18 cellular contexts compared by ENCODE assay signal in the genomic region with DNA sequence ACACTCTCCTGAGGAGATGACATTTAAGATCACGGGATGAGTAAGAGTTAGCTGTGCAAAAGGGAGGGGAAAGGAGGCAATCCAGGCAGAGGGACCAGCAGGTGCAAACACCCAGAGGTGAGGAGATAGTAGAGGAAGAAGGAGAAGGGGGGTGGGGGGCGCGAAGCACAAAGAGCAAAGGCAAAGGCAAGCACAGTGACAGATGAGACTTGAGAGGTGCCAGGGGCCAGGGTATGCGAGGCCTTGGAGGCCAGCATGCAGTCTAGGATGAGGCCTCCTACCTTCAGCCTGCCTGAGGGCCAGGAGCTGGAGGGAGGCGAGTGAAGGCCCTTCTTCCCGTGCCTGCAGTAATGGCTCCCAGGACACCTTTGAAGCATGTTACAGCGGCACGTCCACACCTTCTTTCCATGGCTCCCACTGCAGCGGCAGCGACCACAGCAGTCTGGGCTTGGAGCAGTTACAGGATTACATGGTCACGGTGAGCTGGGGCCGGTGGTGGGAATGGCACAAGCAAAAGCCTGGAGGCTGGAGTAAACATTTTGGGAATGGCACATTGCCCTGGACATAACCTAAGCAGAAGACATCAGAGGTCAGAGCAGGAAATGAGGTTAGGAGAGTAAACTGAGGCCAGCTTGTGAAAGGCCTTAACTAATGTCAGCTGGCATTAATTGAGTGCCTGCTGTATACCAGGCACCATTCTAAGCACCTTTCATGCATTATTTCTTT. TPM values are rescaled to one million over a fixed set of nuclear protein-coding genes. Genes with fewer than 3 reads are reported as not detected.
DNase-seq lines count a peak whose midpoint lies in the region; ATAC-seq, FAIRE-seq and TF ChIP-seq lines count a peak whose summit lies in the region.
"Had no signal": no experiment of that assay in that cellular context is flagged by ENCODE, and none has a peak within 500 bp of the region (broad histone marks: within the 10 kb centered on the region; RNA-seq: fewer than 3 reads in every experiment).

No MANE protein-coding gene starts in this region.

- peak; percentile 20 to 77 for DNase-seq in cardiac muscle cell (ENCODE audit: low read depth in 1 of 2, low spot score in 1 of 2)
- DNase-seq in left ventricle myocardium superior: no peak
- DNase-seq in glutamatergic neuron: peak; percentile 87
- no peak for DNase-seq in small intestine
- no peak for DNase-seq in CD4-positive, alpha-beta T cell
- DNase-seq in mammary epithelial cell: no peak
- DNase-seq: activated CD8-positive, alpha-beta T cell treated with anti-CD3 and anti-CD28 coated beads, Interleukin-2, amount 10 ng/mL, durations not matched to agents 7 days and 5 days; activated gamma-delta T cell; effector memory CD8-positive, alpha-beta T cell; NCI-H1436; occipital lobe; SHP77 treated with DMSO at 0.1 percent for 48 hours had no signal

- no TSS peak for BruUV-seq in mammary epithelial cell (replicated peaks; lab: Mats Ljungman, UMichigan)

- no peaks in the 10 kb centered on the region for H3K79me2 ChIP-seq in mammary epithelial cell (ENCODE audit: insufficient read depth, low read length)

- H3K36me3 ChIP-seq in cardiac muscle cell (no peaks in the 10 kb centered on the region), small intestine (ENCODE audit: control insufficient read depth in 2 of 2, insufficient read depth in 2 of 2, low read length in 2 of 2) (no peaks in the 10 kb centered on the region), mammary epithelial cell (ENCODE audit: insufficient read depth, low read length) (no peaks in the 10 kb centered on the region)

- 41 to 56% (median 55%) methylated on average over 12 of the region's 12 CpGs for WGBS in small intestine, 3 donors
- WGBS in mammary epithelial cell (ENCODE audit: low coverage, missing lambda C conversion rate): 0% methylated on average over 2 of the region's 12 CpGs

- POLR2A ChIA-PET in CD4-positive, alpha-beta T cell (lab: Charles Lee): no interaction called here

- no peak overlapping the region for H3K27ac ChIP-seq in cardiac muscle cell
- H3K27ac ChIP-seq in small intestine (ENCODE audit: low read depth in 1 of 2, low read length in 1 of 2): no peak overlapping the region
- H3K27ac ChIP-seq in CD4-positive, alpha-beta T cell (ENCODE audit: low read depth, low read length): no peak overlapping the region
- H3K27ac ChIP-seq in mammary epithelial cell (ENCODE audit: insufficient read depth, low read depth, low read length): no peak overlapping the region
- H3K27ac ChIP-seq: body of pancreas had no signal

- no peak overlapping the region for H3K27ac Mint-ChIP-seq in glutamatergic neuron (ENCODE audit: unreplicated experiment)
- H3K27ac Mint-ChIP-seq in CD4-positive, alpha-beta T cell: no peak overlapping the region
- H3K27ac Mint-ChIP-seq: activated CD8-positive, alpha-beta T cell treated with anti-CD3 and anti-CD28 coated beads, Interleukin-2, amount 10 ng/mL, durations not matched to agents 7 days and 5 days; effector memory CD8-positive, alpha-beta T cell had no signal

- CTCF ChIA-PET in CD4-positive, alpha-beta T cell (lab: Charles Lee): no interaction called here
- CTCF ChIA-PET in mammary epithelial cell (lab: Charles Lee; ENCODE audit: low non-redundant PET): no interaction called here

- peak overlapping the region; percentile 22 for H3K4me3 Mint-ChIP-seq in glutamatergic neuron (ENCODE audit: unreplicated experiment)
- no peak overlapping the region for H3K4me3 Mint-ChIP-seq in CD4-positive, alpha-beta T cell
- H3K4me3 Mint-ChIP-seq: activated CD8-positive, alpha-beta T cell treated with anti-CD3 and anti-CD28 coated beads, Interleukin-2, amount 10 ng/mL, durations not matched to agents 7 days and 5 days; effector memory CD8-positive, alpha-beta T cell; IgD-negative memory B cell had no signal

- H2AFZ ChIP-seq in mammary epithelial cell (ENCODE audit: low read depth, low read length): no peak overlapping the region

- H3K9me3 Mint-ChIP-seq in glutamatergic neuron (ENCODE audit: unreplicated experiment): peaks cover 6% of the 10 kb centered on the region
- no peaks in the 10 kb centered on the region for H3K9me3 Mint-ChIP-seq in CD4-positive, alpha-beta T cell
- H3K9me3 Mint-ChIP-seq: effector memory CD8-positive, alpha-beta T cell; IgD-negative memory B cell had no signal

- TF ChIP-seq CTCF in cardiac muscle cell (IDR thresholded peaks at IDR 0.05; ENCODE audit: low read depth, low read length): no peak
- no peak for TF ChIP-seq CTCF in glutamatergic neuron (IDR thresholded peaks at IDR 0.05; ENCODE audit: partially characterized antibody, unreplicated experiment)
- TF ChIP-seq CTCF in CD4-positive, alpha-beta T cell (IDR thresholded peaks at IDR 0.05): no peak
- no peak for TF ChIP-seq CTCF in mammary epithelial cell (conservative IDR thresholded peaks at IDR 0.05 in 1 of 2, IDR thresholded peaks at IDR 0.05 in 1 of 2; ENCODE audit: extremely low read depth in 1 of 2, insufficient read depth in 1 of 2, low read depth in 1 of 2, low read length in 2 of 2)

- H3K9ac ChIP-seq in mammary epithelial cell (ENCODE audit: insufficient read depth, low read length): no peak overlapping the region

- H3K4me3 ChIP-seq in cardiac muscle cell (peak overlapping the region; percentile 24), small intestine (ENCODE audit: low read depth in 1 of 2, low read length in 2 of 2) (no peak overlapping the region), mammary epithelial cell (replicated peaks in 1 of 3; ENCODE audit: insufficient read depth in 1 of 3, low read depth in 2 of 3, low read length in 3 of 3) (no peak overlapping the region)
- H3K4me3 ChIP-seq: body of pancreas had no signal

- H3K4me1 ChIP-seq in cardiac muscle cell (ENCODE audit: low read depth) (no peaks in the 10 kb centered on the region), small intestine (ENCODE audit: control insufficient read depth in 2 of 2, insufficient read depth in 1 of 2, low read depth in 1 of 2, low read length in 1 of 2) (no peaks in the 10 kb centered on the region), mammary epithelial cell (ENCODE audit: insufficient read depth, low read length) (peaks cover 5% of the 10 kb centered on the region)

- ATAC-seq in left ventricle myocardium superior (no peak), GM19351 (IDR thresholded peaks at IDR 0.05; ENCODE audit: unreplicated experiment) (no peak)
- ATAC-seq in CD4-positive, alpha-beta T cell (ENCODE audit: poor library complexity): no peak
- ATAC-seq: activated CD8-positive, alpha-beta T cell treated with anti-CD3 and anti-CD28 coated beads, Interleukin-2, amount 10 ng/mL, durations not matched to agents 7 days and 5 days; body of pancreas; effector memory CD8-positive, alpha-beta T cell had no signal

- intact Hi-C loops in left ventricle myocardium superior (cut with micrococcal nuclease) (no loop called here), mammary epithelial cell (cut with micrococcal nuclease) (no loop called here)
- intact Hi-C loops in CD4-positive, alpha-beta T cell (cut with DNase I, micrococcal nuclease): no loop called here

- no peaks in the 10 kb centered on the region for H3K9me3 ChIP-seq in cardiac muscle cell (ENCODE audit: low read depth)
- H3K9me3 ChIP-seq in small intestine (ENCODE audit: control insufficient read depth, low read depth): no peaks in the 10 kb centered on the region
- H3K9me3 ChIP-seq in CD4-positive, alpha-beta T cell (ENCODE audit: control insufficient read depth, low read length): no peaks in the 10 kb centered on the region
- H3K9me3 ChIP-seq in mammary epithelial cell (replicated peaks; ENCODE audit: insufficient read depth, low read length): no peaks in the 10 kb centered on the region
- H3K9me3 ChIP-seq: body of pancreas had no signal

- dilution Hi-C loops in mammary epithelial cell (cut with HindIII; ENCODE audit: low sequenced_read_pairs): loop anchor here (10.0 kb wide), 1 partner anchor 56 kb away; no protein-coding TSS in a partner anchor

- H3K27me3 ChIP-seq in cardiac muscle cell (peaks cover 8% of the 10 kb centered on the region), small intestine (ENCODE audit: control insufficient read depth in 2 of 2, insufficient read depth in 2 of 2, low read length in 2 of 2) (peaks cover 0 to 3% of the 10 kb centered on the region in 2 donors), mammary epithelial cell (ENCODE audit: insufficient read depth, low read length) (peaks cover 3% of the 10 kb centered on the region)
- no peaks in the 10 kb centered on the region for H3K27me3 ChIP-seq in CD4-positive, alpha-beta T cell (ENCODE audit: control insufficient read depth, insufficient read depth, low read length)
- H3K27me3 ChIP-seq: body of pancreas had no signal

- in situ Hi-C loops in mammary epithelial cell (cut with MboI; ENCODE audit: low sequenced_read_pairs in 2 of 2): no loop called here

- FAIRE-seq in small intestine (lab: Jason Lieb, UNC): no peak
- FAIRE-seq: TTC549 had no signal

- H3K27me3 Mint-ChIP-seq in glutamatergic neuron (ENCODE audit: unreplicated experiment): peaks cover 8% of the 10 kb centered on the region
- H3K27me3 Mint-ChIP-seq in CD4-positive, alpha-beta T cell: peaks cover 58% of the 10 kb centered on the region

- peaks cover 24% of the 10 kb centered on the region for H3K4me1 Mint-ChIP-seq in glutamatergic neuron (ENCODE audit: low read depth, unreplicated experiment)
- H3K4me1 Mint-ChIP-seq in CD4-positive, alpha-beta T cell (ENCODE audit: low read depth): no peaks in the 10 kb centered on the region

- H3K36me3 Mint-ChIP-seq in glutamatergic neuron (ENCODE audit: unreplicated experiment): peaks cover 4% of the 10 kb centered on the region
- H3K36me3 Mint-ChIP-seq in CD4-positive, alpha-beta T cell (ENCODE audit: low read depth): no peaks in the 10 kb centered on the region
- H3K36me3 Mint-ChIP-seq: IgD-negative memory B cell had no signal

- H4K20me1 ChIP-seq in mammary epithelial cell (ENCODE audit: insufficient read depth, low read length): no peaks in the 10 kb centered on the region

- no peak overlapping the region for H3K4me2 ChIP-seq in mammary epithelial cell (ENCODE audit: insufficient read depth, low read depth, low read length)

RNA-seq across cellular contexts. Expression of gene CCM2L, which starts 18.6 kb away (rescaled TPM):
- total RNA-seq in cardiac muscle cell (0.69 and 0.92 TPM in 2 replicates), left ventricle myocardium superior (9.2 TPM), glutamatergic neuron (ENCODE audit: unreplicated experiment) (6.3 TPM), mammary epithelial cell (not detected)
- polyA plus RNA-seq in cardiac muscle cell (0.35 and 0.79 TPM in 2 replicates), small intestine (1 to 10 TPM in 2 of 3 donors, under 1 TPM in 1; 0.22 to 7.5 (median 1.1) TPM), mammary epithelial cell (not detected)
- polyA plus RNA-seq in PFSK-1 (2012; ENCODE audit: insufficient read length, low read depth): 8.2 TPM
- not detected for total RNA-seq in CD4-positive, alpha-beta T cell
- not detected for polyA minus RNA-seq in mammary epithelial cell
- total RNA-seq: activated CD8-positive, alpha-beta T cell treated with anti-CD3 and anti-CD28 coated beads, Interleukin-2, amount 10 ng/mL, durations not matched to agents 7 days and 5 days had no signal
- polyA plus RNA-seq: IgD-negative memory B cell had no signal

RNA-seq across cellular contexts. Expression of gene HCK, which starts 23.2 kb away (rescaled TPM):
- total RNA-seq in cardiac muscle cell (not detected in 2 replicates), left ventricle myocardium superior (4.4 TPM), glutamatergic neuron (ENCODE audit: unreplicated experiment) (0.78 TPM), mammary epithelial cell (not detected)
- polyA plus RNA-seq in cardiac muscle cell (not detected in 2 replicates), small intestine (10 to 100 TPM; 10.1 to 34.0 (median 11.8) TPM), mammary epithelial cell (not detected)
- 0.25 TPM for polyA plus RNA-seq in PFSK-1 (2012; ENCODE audit: insufficient read length, low read depth)
- total RNA-seq in CD4-positive, alpha-beta T cell: 1 to 10 TPM in 1 of 2 experiments, under 1 TPM in 1; 0.67 to 1.0 TPM
- not detected for polyA minus RNA-seq in mammary epithelial cell
- total RNA-seq: activated CD8-positive, alpha-beta T cell treated with anti-CD3 and anti-CD28 coated beads, Interleukin-2, amount 10 ng/mL, durations not matched to agents 7 days and 5 days; lung microvascular endothelial cell had no signal

Comparison
In these comparisons a context has a peak if more than half of its experiments do, and no peak if none do; other contexts are left out.
1. DNase-seq: peak in cardiac muscle cell (2 of 2) and glutamatergic neuron (single experiment); none in left ventricle myocardium superior (single experiment), small intestine (single experiment), CD4-positive, alpha-beta T cell (0 of 10) and mammary epithelial cell (single experiment).